21 cellular contexts compared by ENCODE assay signal in genomic region chr2:152201466-152201830, GRCh38.
"Had no signal": no experiment of that assay in that cellular context is flagged by ENCODE, and none has a peak within 500 bp of the region (broad histone marks: within the 10 kb centered on the region; RNA-seq: fewer than 3 reads in every experiment).

No MANE protein-coding gene starts in this region.

- H3K9me3 ChIP-seq: esophagus muscularis mucosa, prostate gland, right atrium auricular region, tibial artery had no signal

- H3K4me3 ChIP-seq: coronary artery, esophagus muscularis mucosa, heart right ventricle, left ventricle myocardium inferior, mucosa of descending colon, prostate gland, right atrium auricular region, tibial artery had no signal

- H3K27ac Mint-ChIP-seq: activated CD4-positive, alpha-beta T cell treated with anti-CD3 and anti-CD28 coated beads, Interleukin-2, amount 10 ng/mL, durations not matched to agents 7 days and 5 days; activated naive CD4-positive, alpha-beta T cell treated with anti-CD3 and anti-CD28 coated beads for 36 hours; activated naive CD8-positive, alpha-beta T cell treated with anti-CD3 and anti-CD28 coated beads, Interleukin-2, amount 50 U/mL, for 24 hours had no signal

- H3K27ac ChIP-seq: coronary artery, esophagus muscularis mucosa, heart right ventricle, left ventricle myocardium inferior, prostate gland, right atrium auricular region had no signal

- H3K36me3 ChIP-seq: brain microvascular endothelial cell, esophagus muscularis mucosa, heart right ventricle, left ventricle myocardium inferior, prostate gland, right atrium auricular region, tibial artery had no signal

- ATAC-seq: activated naive CD8-positive, alpha-beta T cell treated with anti-CD3 and anti-CD28 coated beads, Interleukin-2, amount 50 U/mL, for 24 hours; activated T-cell treated with anti-CD3 and anti-CD28 coated beads, Interleukin-2, amount 50 U/mL, for 4 hours had no signal

- H3K27me3 ChIP-seq: brain microvascular endothelial cell, esophagus muscularis mucosa, heart right ventricle, right atrium auricular region, tibial artery had no signal

- H3K9me3 Mint-ChIP-seq: activated CD4-positive, alpha-beta T cell treated with anti-CD3 and anti-CD28 coated beads, Interleukin-2, amount 10 ng/mL, durations not matched to agents 7 days and 5 days; activated naive CD8-positive, alpha-beta T cell treated with anti-CD3 and anti-CD28 coated beads, Interleukin-2, amount 50 U/mL, for 24 hours; activated T-cell treated with anti-CD3 and anti-CD28 coated beads, Interleukin-2, amount 50 U/mL, for 4 hours had no signal

- H3K4me1 ChIP-seq: esophagus muscularis mucosa, left ventricle myocardium inferior, prostate gland had no signal

- FAIRE-seq: urothelium cell line had no signal

- DNase-seq: activated CD4-positive, alpha-beta T cell treated with anti-CD3 and anti-CD28 coated beads, Interleukin-2, amount 10 ng/mL, durations not matched to agents 7 days and 5 days; activated CD4-positive, CD25-positive, alpha-beta regulatory T cell; activated CD8-positive, alpha-beta memory T cell treated with anti-CD3 and anti-CD28 coated beads, Interleukin-2, amount 50 U/mL, for 4 hours; activated naive CD4-positive, alpha-beta T cell treated with anti-CD3 and anti-CD28 coated beads for 36 hours; activated naive CD8-positive, alpha-beta T cell treated with anti-CD3 and anti-CD28 coated beads, Interleukin-2, amount 50 U/mL, for 24 hours; activated T-cell treated with anti-CD3 and anti-CD28 coated beads, Interleukin-2, amount 50 U/mL, for 4 hours; anterior cingulate cortex; brain microvascular endothelial cell; heart right ventricle; kidney glomerular epithelial cell; left ventricle myocardium inferior; mucosa of descending colon; naive B cell; stimulated activated CD4-positive, alpha-beta T cell treated with anti-CD3 and anti-CD28 coated beads, Interleukin-2, amount 100 ng/mL, for 24 hours; stimulated activated naive CD4-positive, alpha-beta T cell treated with Interleukin-2 at 50 U/mL for 16 hours; tibial artery had no signal

- H3K36me3 Mint-ChIP-seq: naive B cell had no signal
